Comparison of ENCODE assay signal across 10 cellular contexts in genomic region chr22:32622004-32622761, GRCh38.
DNase-seq lines count a peak whose midpoint lies in the region; ATAC-seq and TF ChIP-seq lines count a peak whose summit lies in the region.
"Had no signal": no experiment of that assay in that cellular context is flagged by ENCODE, and none has a peak within 500 bp of the region (broad histone marks: within the 10 kb centered on the region; RNA-seq: fewer than 3 reads in every experiment).

No MANE protein-coding gene starts in this region.

- H3K27ac ChIP-seq in transverse colon: peak overlapping the region; percentile 70 to 87 (median 82)

- no peaks in the 10 kb centered on the region for H3K27me3 ChIP-seq in transverse colon

- H3K9me3 ChIP-seq in transverse colon: peaks cover 0 to 4% of the 10 kb centered on the region in 2 donors

- 41 to 49% methylated on average over 2 to 10 of the region's 10 CpGs for WGBS in transverse colon (ENCODE audit: low coverage in 1 of 2), 2 donors

- no peak for ATAC-seq in activated CD4-positive, CD25-positive, alpha-beta regulatory T cell treated with anti-CD3 and anti-CD28 coated beads, Interleukin-2, amount 50 U/mL, for 24 hours

- in situ Hi-C loops in transverse colon (cut with MboI; ENCODE audit: low pct_ligation_motif_present in 1 of 4, low pct_unique_long_range_greater_than_20kb in 1 of 4, low sequenced_read_pairs in 3 of 4): no loop called here

- peaks cover 16 to 41% (median 27%) of the 10 kb centered on the region in 4 donors for H3K4me1 ChIP-seq in transverse colon

- no peak for TF ChIP-seq EP300 in transverse colon (IDR thresholded peaks at IDR 0.05; ENCODE audit: low read depth)

- DNase-seq in LHCN-M2 (ENCODE audit: low read depth): peak; percentile 67
- DNase-seq in fibroblast of mammary gland (ENCODE audit: low read depth): peak; percentile 67
- peak; percentile 41 for DNase-seq in mucosa of gallbladder (ENCODE audit: low spot score)
- peak; percentile 44 for DNase-seq in transverse colon
- no peak for DNase-seq in GM19238 (ENCODE audit: insufficient read length, low spot score)
- no peak for DNase-seq in activated CD4-positive, alpha-beta T cell treated with anti-CD3 and anti-CD28 coated beads for 48 hours
- DNase-seq in GOT3 (lab: John Stamatoyannopoulos, UW): no peak
- DNase-seq: glutamatergic neuron, NCI-H2227 treated with DMSO at 0.1 percent for 48 hours had no signal

- no peaks in the 10 kb centered on the region for H3K36me3 ChIP-seq in transverse colon

- TF ChIP-seq CTCF in fibroblast of mammary gland (conservative IDR thresholded peaks at IDR 0.05; ENCODE audit: control insufficient read depth, insufficient read depth, low read depth, low read length) (no peak), transverse colon (IDR thresholded peaks at IDR 0.05) (no peak)

- H3K4me3 ChIP-seq in fibroblast of mammary gland (ENCODE audit: control insufficient read depth, low read depth, low read length) (no peak overlapping the region), transverse colon (no peak overlapping the region)

- intact Hi-C loops in transverse colon (cut with DNase I; ENCODE audit: low total_unique reads): loop anchor here (10.0 kb wide), 1 partner anchor 87 kb away; no protein-coding TSS in a partner anchor

- no peak for TF ChIP-seq POLR2A in transverse colon (IDR thresholded peaks at IDR 0.05)

Comparison
In these comparisons a context has a peak if more than half of its experiments do, and no peak if none do; other contexts are left out.
1. DNase-seq: peak in LHCN-M2 (single experiment), fibroblast of mammary gland (single experiment), mucosa of gallbladder (single experiment) and transverse colon (single experiment); none in GM19238 (single experiment), activated CD4-positive, alpha-beta T cell treated with anti-CD3 and anti-CD28 coated beads for 48 hours (single experiment) and GOT3 (single experiment).